15 cellular contexts compared by ENCODE assay signal in genomic region chr6:17381429-17382147, GRCh38. TPM values are rescaled to one million over a fixed set of nuclear protein-coding genes. Genes with fewer than 3 reads are reported as not detected.
DNase-seq lines count a peak whose midpoint lies in the region; ATAC-seq and TF ChIP-seq lines count a peak whose summit lies in the region.
"Had no signal": no experiment of that assay in that cellular context is flagged by ENCODE, and none has a peak within 500 bp of the region (broad histone marks: within the 10 kb centered on the region; RNA-seq: fewer than 3 reads in every experiment).

No MANE protein-coding gene starts in this region.

- ATAC-seq in IMR-90 (ENCODE audit: low read depth) (peak; percentile 91), HG02938 (IDR thresholded peaks at IDR 0.05; ENCODE audit: unreplicated experiment) (no peak)
- ATAC-seq: mucosa of descending colon; stimulated activated naive B cell treated with anti-CD40 and anti-IgM and Interleukin-4, amounts not matched to agents 10 μg/mL and 1 μg/mL and 100 μg/mL, for 72 hours had no signal

- no peak overlapping the region for H2BK120ac ChIP-seq in IMR-90 (ENCODE audit: low read depth, low read length)

- dilution Hi-C loops in IMR-90 (cut with HindIII; ENCODE audit: low sequenced_read_pairs, unreplicated experiment), result no loop called here

- no peak overlapping the region for H2AK5ac ChIP-seq in IMR-90 (ENCODE audit: low read depth, low read length)

- H4K91ac ChIP-seq in IMR-90 (ENCODE audit: insufficient read depth, low read depth, low read length), result no peak overlapping the region

- H3K27me3 ChIP-seq in IMR-90 (ENCODE audit: control insufficient read depth, insufficient read depth, low read length) (no peaks in the 10 kb centered on the region), brain microvascular endothelial cell (replicated peaks) (no peaks in the 10 kb centered on the region), prostate gland (replicated peaks; ENCODE audit: insufficient read depth) (no peaks in the 10 kb centered on the region)
- H3K27me3 ChIP-seq: hepatocyte had no signal

- H2BK15ac ChIP-seq in IMR-90 (ENCODE audit: low read depth, low read length), result no peak overlapping the region

- H4K5ac ChIP-seq in IMR-90 (ENCODE audit: low read depth, low read length), result no peak overlapping the region

- no peak overlapping the region for H2AFZ ChIP-seq in IMR-90 (replicated peaks; ENCODE audit: low read length, poor library complexity)
- H2AFZ ChIP-seq: hepatocyte had no signal

- H3K4me1 ChIP-seq in IMR-90 (ENCODE audit: control insufficient read depth, insufficient read depth, low read length), result peaks cover 4% of the 10 kb centered on the region
- H3K4me1 ChIP-seq in prostate gland (replicated peaks), result no peaks in the 10 kb centered on the region

- TF ChIP-seq CTCF in AG09309 (IDR thresholded peaks at IDR 0.05; ENCODE audit: control insufficient read depth, insufficient read depth, low read depth, low read length, missing control alignments) (no peak), IMR-90 (conservative IDR thresholded peaks at IDR 0.05; ENCODE audit: low read depth, low read length) (no peak), brain microvascular endothelial cell (IDR thresholded peaks at IDR 0.05; ENCODE audit: low read depth, low read length, missing control alignments) (no peak), prostate gland (IDR thresholded peaks at IDR 0.05) (no peak)

- H3K27ac ChIP-seq in IMR-90 (ENCODE audit: insufficient read depth, low read length) (no peak overlapping the region), brain microvascular endothelial cell (no peak overlapping the region), prostate gland (no peak overlapping the region)
- H3K27ac ChIP-seq: hepatocyte, KMS-11 had no signal

- DNase-seq in AG09309 (ENCODE audit: low read depth) (peak; percentile 67), IMR-90 (peak; percentile 83), brain microvascular endothelial cell (peak; percentile 73), middle frontal gyrus (ENCODE audit: extremely low spot score, low spot score) (peak; percentile 58), prostate gland (ENCODE audit: low spot score) (no peak), GM19238 (ENCODE audit: insufficient read length, low spot score) (no peak), NCI-H2227 (lab: John Stamatoyannopoulos, UW; ENCODE audit: unreplicated experiment) (no peak)
- DNase-seq: activated CD4-positive, alpha-beta T cell treated with anti-CD3 and anti-CD28 coated beads, Interleukin-2, amount 10 ng/mL, durations not matched to agents 7 days and 5 days; activated effector memory CD4-positive, alpha-beta T cell treated with anti-CD3 and anti-CD28 coated beads, Interleukin-2, amount 50 U/mL, for 16 hours; CD8-positive, alpha-beta memory T cell; mucosa of descending colon; stimulated activated naive B cell treated with anti-CD40 and anti-IgM and Interleukin-4, amounts not matched to agents 10 μg/mL and 1 μg/mL and 100 μg/mL, for 72 hours had no signal

- no peak overlapping the region for H3K14ac ChIP-seq in IMR-90 (replicated peaks; ENCODE audit: low read depth, low read length)

- no peaks in the 10 kb centered on the region for H4K20me1 ChIP-seq in IMR-90 (ENCODE audit: insufficient read depth, low read length)

- H3K4me3 ChIP-seq in AG09309 (ENCODE audit: control insufficient read depth, low read depth, low read length) (no peak overlapping the region), IMR-90 (ENCODE audit: insufficient read depth, low read depth, low read length) (no peak overlapping the region), brain microvascular endothelial cell (ENCODE audit: low read depth, low read length) (no peak overlapping the region), prostate gland (no peak overlapping the region)
- H3K4me3 ChIP-seq: hepatocyte, mucosa of descending colon had no signal

- no peak overlapping the region for H3K4ac ChIP-seq in IMR-90 (ENCODE audit: low read depth, low read length)

- H3K18ac ChIP-seq in IMR-90 (ENCODE audit: low read depth, low read length), result no peak overlapping the region

- H3K9me1 ChIP-seq in IMR-90 (ENCODE audit: insufficient read depth, low read length), result no peaks in the 10 kb centered on the region

- no peak overlapping the region for H2BK20ac ChIP-seq in IMR-90 (ENCODE audit: low read depth, low read length)

- CTCF ChIA-PET in IMR-90 (lab: Yijun Ruan, JAX), result no interaction called here

- in situ Hi-C loops in IMR-90 (cut with MboI; ENCODE audit: low sequenced_read_pairs) (no loop called here), brain microvascular endothelial cell (cut with HindIII; ENCODE audit: low pct_ligation_motif_present, low sequenced_read_pairs) (no loop called here)

- no peak overlapping the region for H3K9ac ChIP-seq in IMR-90 (ENCODE audit: low read depth, low read length)
- H3K9ac ChIP-seq: KMS-11 had no signal

- no peak overlapping the region; the same call in 1 of the 2 replicates for H3K4me2 ChIP-seq in IMR-90 (ENCODE audit: low read depth, low read length)
- H3K4me2 ChIP-seq: hepatocyte, KMS-11 had no signal

- no CpG with 5 or more reads among the region's 7 CpGs for WGBS in IMR-90 (ENCODE audit: extremely low coverage in 2 of 2, insufficient read length in 1 of 2), 2 experiments
- WGBS in prostate gland, result 82% methylated on average over 7 of the region's 7 CpGs

- no peak for TF ChIP-seq RAD21 in IMR-90 (IDR thresholded peaks at IDR 0.05; ENCODE audit: low read length)

- intact Hi-C loops in IMR-90 (cut with micrococcal nuclease) (no loop called here), prostate gland (cut with DNase I) (no loop called here)

- POLR2A ChIA-PET in IMR-90 (lab: Charles Lee; ENCODE audit: unreplicated experiment), result no interaction called here

- no peaks in the 10 kb centered on the region for H3K79me1 ChIP-seq in IMR-90 (ENCODE audit: low read depth in 1 of 2, low read length in 2 of 2)

- H2AK9ac ChIP-seq in IMR-90 (replicated peaks; ENCODE audit: low read depth, low read length, poor library complexity), result no peak overlapping the region

- H3K23ac ChIP-seq in IMR-90 (ENCODE audit: low read depth, low read length), result no peak overlapping the region

- no TSS peak for BruUV-seq in IMR-90 (replicated peaks; lab: Mats Ljungman, UMichigan)

- H3K36me3 ChIP-seq in IMR-90 (ENCODE audit: control insufficient read depth, insufficient read depth, low read length) (no peaks in the 10 kb centered on the region), brain microvascular endothelial cell (replicated peaks) (no peaks in the 10 kb centered on the region), prostate gland (no peaks in the 10 kb centered on the region)

- H3K9me3 ChIP-seq in IMR-90 (ENCODE audit: control insufficient read depth, insufficient read depth, low read length) (no peaks in the 10 kb centered on the region), prostate gland (no peaks in the 10 kb centered on the region)
- H3K9me3 ChIP-seq: mucosa of descending colon had no signal

- no peak for TF ChIP-seq POLR2A in IMR-90 (IDR thresholded peaks at IDR 0.05; ENCODE audit: low read depth, low read length)
- TF ChIP-seq POLR2A in prostate gland (IDR thresholded peaks at IDR 0.05), result no peak

- H3K56ac ChIP-seq in IMR-90 (ENCODE audit: extremely low read depth, insufficient read depth, low read length), result no peak overlapping the region

- no peak overlapping the region for H4K8ac ChIP-seq in IMR-90 (ENCODE audit: low read depth in 2 of 2, low read length in 2 of 2)

- no peak overlapping the region for H2BK5ac ChIP-seq in IMR-90 (ENCODE audit: low read depth, low read length, poor library complexity, severe bottlenecking)

TF ChIP-seq in IMR-90, 13 proteins besides CTCF, POLR2A, EP300 and RAD21:
- TF ChIP-seq FOS (IDR thresholded peaks at IDR 0.05; ENCODE audit: low read depth, low read length) (no peak), CEBPB (IDR thresholded peaks at IDR 0.05; ENCODE audit: low read depth, low read length) (peak; percentile 43; the same call in 1 of the 2 replicates), BHLHE40 (IDR thresholded peaks at IDR 0.05; ENCODE audit: low read depth, low read length) (no peak)
- TF ChIP-seq, protein P1, sequence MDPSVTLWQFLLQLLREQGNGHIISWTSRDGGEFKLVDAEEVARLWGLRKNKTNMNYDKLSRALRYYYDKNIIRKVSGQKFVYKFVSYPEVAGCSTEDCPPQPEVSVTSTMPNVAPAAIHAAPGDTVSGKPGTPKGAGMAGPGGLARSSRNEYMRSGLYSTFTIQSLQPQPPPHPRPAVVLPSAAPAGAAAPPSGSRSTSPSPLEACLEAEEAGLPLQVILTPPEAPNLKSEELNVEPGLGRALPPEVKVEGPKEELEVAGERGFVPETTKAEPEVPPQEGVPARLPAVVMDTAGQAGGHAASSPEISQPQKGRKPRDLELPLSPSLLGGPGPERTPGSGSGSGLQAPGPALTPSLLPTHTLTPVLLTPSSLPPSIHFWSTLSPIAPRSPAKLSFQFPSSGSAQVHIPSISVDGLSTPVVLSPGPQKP (IDR thresholded peaks at IDR 0.05; ENCODE audit: borderline replicate concordance, low read depth, low read length), result no peak

RNA-seq across cellular contexts. Expression of gene CAP2, which starts 11.8 kb away (rescaled TPM):
- total RNA-seq in IMR-90 (2012; rRNA removed), result 14.5 and 16.1 TPM in 2 replicates
- 27.5 and 31.3 TPM in 2 replicates for polyA plus RNA-seq in IMR-90 (2012; rRNA removed)
- polyA plus RNA-seq in IMR-90 (2012; cell fraction: cytosol; rRNA removed), result 13.4 TPM in 2 replicates
- 8.4 and 28.5 TPM in 2 replicates for polyA plus RNA-seq in IMR-90 (2012; cell fraction: nucleus; rRNA removed; ENCODE audit: low replicate concordance)
- 1 to 10 TPM; 8.7 to 10.0 TPM for total RNA-seq in prostate gland
- total RNA-seq: activated CD4-positive, alpha-beta T cell treated with anti-CD3 and anti-CD28 coated beads, Interleukin-2, amount 10 ng/mL, durations not matched to agents 7 days and 5 days; CD8-positive, alpha-beta memory T cell had no signal

Comparison
In these comparisons a context has a peak if more than half of its experiments do, and no peak if none do; other contexts are left out.
1. DNase-seq: peak in AG09309 (single experiment), IMR-90 (single experiment), brain microvascular endothelial cell (single experiment) and middle frontal gyrus (single experiment); none in prostate gland (single experiment), GM19238 (single experiment) and NCI-H2227 (single experiment).